In the genomic region with DNA sequence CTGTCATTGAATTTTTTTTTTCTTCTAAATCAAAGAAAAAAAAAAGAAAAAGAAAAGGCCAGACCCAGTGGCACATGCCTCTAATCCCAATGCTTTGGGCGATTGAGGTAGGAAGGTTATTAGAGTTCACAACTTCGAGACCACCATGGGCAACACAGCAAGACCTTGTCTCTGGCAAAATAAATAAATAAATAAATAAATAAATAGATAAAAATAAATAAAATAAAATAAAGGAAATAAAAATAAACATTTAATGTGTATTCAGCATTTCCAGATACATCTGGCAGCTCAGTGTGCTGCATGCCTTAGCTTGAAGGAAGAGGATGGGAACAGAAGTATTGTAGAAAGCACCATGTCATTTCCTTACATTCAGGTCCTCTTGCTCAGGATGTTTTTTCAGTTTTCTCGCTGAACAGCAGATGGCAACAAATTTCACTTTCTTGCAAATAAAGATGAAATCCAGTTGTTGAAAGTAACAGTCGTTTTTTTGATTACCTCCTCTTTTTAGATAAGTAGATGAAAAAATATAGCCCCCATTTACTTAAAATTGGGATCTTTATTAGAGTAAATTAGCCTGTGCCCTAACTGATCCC, we compare ENCODE assay signal across 8 cellular contexts. TPM values are rescaled to one million over a fixed set of nuclear protein-coding genes. Genes with fewer than 3 reads are reported as not detected.
DNase-seq lines count a peak whose midpoint lies in the region; ATAC-seq and TF ChIP-seq lines count a peak whose summit lies in the region.

No MANE protein-coding gene starts in this region.

- H3K27me3 ChIP-seq in PC-9 (ENCODE audit: insufficient read depth, low read depth) (peaks cover 63% of the 10 kb centered on the region), endodermal cell (ENCODE audit: control insufficient read depth, insufficient read depth, low read length, poor library complexity, severe bottlenecking) (no peaks in the 10 kb centered on the region)

- peaks cover 3% of the 10 kb centered on the region for H3K4me1 Mint-ChIP-seq in endodermal cell

- peaks cover 4% of the 10 kb centered on the region for H3K27me3 Mint-ChIP-seq in endodermal cell (ENCODE audit: insufficient read depth)

- no peaks in the 10 kb centered on the region for H3K79me2 ChIP-seq in PC-9 (ENCODE audit: low read depth)

- H4K20me1 ChIP-seq in PC-9 (ENCODE audit: insufficient read depth): no peaks in the 10 kb centered on the region

- 50% methylated on average over 4 of the region's 4 CpGs; no CpG with 5 or more reads in 1 of the 2 experiments for WGBS in endodermal cell (ENCODE audit: insufficient coverage in 1 of 2, insufficient read length in 1 of 2), 2 experiments

- H2AFZ ChIP-seq in PC-9: no peak overlapping the region

- POLR2A ChIA-PET in PC-9 (lab: Charles Lee; ENCODE audit: unreplicated experiment): no interaction called here

- intact Hi-C loops in PC-9 (cut with micrococcal nuclease; ENCODE audit: unreplicated experiment): loop anchor here (10.0 kb wide), 1 partner anchor 103 kb away; a partner anchor contains a TSS

- no peaks in the 10 kb centered on the region for H3K9me2 ChIP-seq in PC-9 (ENCODE audit: insufficient read depth)

- no peak overlapping the region for H3K27ac Mint-ChIP-seq in endodermal cell

- no peak overlapping the region for H3K4me3 Mint-ChIP-seq in endodermal cell

- H3K4me1 ChIP-seq in PC-9 (replicated peaks; ENCODE audit: insufficient read depth) (no peaks in the 10 kb centered on the region), endodermal cell (ENCODE audit: control insufficient read depth, insufficient read depth, low read length) (no peaks in the 10 kb centered on the region)

- CTCF ChIA-PET in PC-9 (lab: Charles Lee): interaction anchor here (0.6 kb wide), 1 partner anchor 11 kb away, joined by 3 read pairs; no protein-coding TSS in a partner anchor

- no peaks in the 10 kb centered on the region for H3F3A ChIP-seq in PC-9 (ENCODE audit: insufficient read depth, low read depth)

- H3K36me3 Mint-ChIP-seq in endodermal cell (ENCODE audit: low read depth): no peaks in the 10 kb centered on the region

- no peak overlapping the region for H3K9ac ChIP-seq in endodermal cell (ENCODE audit: extremely low read depth, low read length, poor library complexity, severe bottlenecking)

- DNase-seq in DMS114 treated with DMSO at 0.1 percent for 48 hours (lab: John Stamatoyannopoulos, UW; ENCODE audit: unreplicated experiment) (peak; percentile 75), HFF-Myc (ENCODE audit: extremely low read depth, low read depth) (peak; percentile 35), PC-9 (peak; percentile 7 to 53), endodermal cell (no peak), non-pigmented ciliary epithelial cell (ENCODE audit: low read depth) (peak; percentile 31), T-helper 9 cell (no peak), cortex of kidney (lab: John Stamatoyannopoulos, UW) (no peak)

- H3K9me3 Mint-ChIP-seq in endodermal cell: no peaks in the 10 kb centered on the region

- TF ChIP-seq CTCF in HFF-Myc (IDR thresholded peaks at IDR 0.05; ENCODE audit: low read depth, low read length, missing control alignments): peak; percentile 28
- TF ChIP-seq CTCF in PC-9 (conservative IDR thresholded peaks at IDR 0.05): peak; percentile 65
- peak; percentile 71 for TF ChIP-seq CTCF in endodermal cell (conservative IDR thresholded peaks at IDR 0.05)

- BruUV-seq in PC-9 (replicated peaks; lab: Mats Ljungman, UMichigan): no TSS peak

- no peak overlapping the region for H3K27ac ChIP-seq in PC-9
- H3K27ac ChIP-seq in endodermal cell (ENCODE audit: low read depth, low read length): no peak overlapping the region

- no peak for ATAC-seq in HG03378 (IDR thresholded peaks at IDR 0.05; ENCODE audit: unreplicated experiment)

- H3K4me3 ChIP-seq in HFF-Myc (replicated peaks; ENCODE audit: low read depth, low read length) (no peak overlapping the region), PC-9 (no peak overlapping the region), endodermal cell (ENCODE audit: low read length) (no peak overlapping the region)

- no peak overlapping the region for H3K4me2 ChIP-seq in PC-9

- H3K9me3 ChIP-seq in PC-9 (ENCODE audit: insufficient read depth, low read depth) (no peaks in the 10 kb centered on the region), endodermal cell (ENCODE audit: control insufficient read depth, low read length) (no peaks in the 10 kb centered on the region)

- H3K36me3 ChIP-seq in PC-9 (ENCODE audit: low read depth) (no peaks in the 10 kb centered on the region), endodermal cell (ENCODE audit: control insufficient read depth, insufficient read depth, low read length) (no peaks in the 10 kb centered on the region)

RNA-seq across cellular contexts. Expression of a gene that starts 25.7 kb away (rescaled TPM):
- 1.8 and 3.5 TPM in 2 replicates for total RNA-seq in PC-9 (2021)
- total RNA-seq in endodermal cell: under 1 TPM in 1 of 2 donors, not detected in 1; 0.55 TPM
- 0.46 TPM for polyA plus RNA-seq in endodermal cell (2013, experiment 1 of 2)
- 0.79 TPM for polyA plus RNA-seq in endodermal cell (2013, experiment 2 of 2)

Comparison
In these comparisons a context has a peak if more than half of its experiments do, and no peak if none do; other contexts are left out.
1. DNase-seq: peak in DMS114 treated with DMSO at 0.1 percent for 48 hours (single experiment), HFF-Myc (single experiment), PC-9 (2 of 2) and non-pigmented ciliary epithelial cell (single experiment); none in endodermal cell (single experiment), T-helper 9 cell (single experiment) and cortex of kidney (single experiment).
2. Peak in every context shown above with its lines, with median percentiles within 50 percentile points of each other: CTCF ChIP-seq.